Comparison of ENCODE assay signal across 10 cellular contexts in genomic region chr2:26946841-26947784, GRCh38. TPM values are rescaled to one million over a fixed set of nuclear protein-coding genes. Genes with fewer than 3 reads are reported as not detected.
DNase-seq lines count a peak whose midpoint lies in the region; ATAC-seq and TF ChIP-seq lines count a peak whose summit lies in the region.
"Had no signal": no experiment of that assay in that cellular context is flagged by ENCODE, and none has a peak within 500 bp of the region (broad histone marks: within the 10 kb centered on the region; RNA-seq: fewer than 3 reads in every experiment).

No MANE protein-coding gene starts in this region.

- H3K4me3 ChIP-seq in SK-N-SH (ENCODE audit: low read depth in 2 of 2, low read length in 1 of 2) = no peak overlapping the region
- no peak overlapping the region for H3K4me3 ChIP-seq in transverse colon
- H3K4me3 ChIP-seq in ovary = no peak overlapping the region

- peaks cover 0 to 13% of the 10 kb centered on the region in 2 experiments; a peak in 1 of 4 replicates for H3K4me1 ChIP-seq in SK-N-SH (ENCODE audit: control insufficient read depth in 1 of 2, insufficient read depth in 2 of 2, low read depth in 1 of 2, low read length in 1 of 2)
- peaks cover 0 to 8% (median 0%) of the 10 kb centered on the region in 4 donors for H3K4me1 ChIP-seq in transverse colon
- no peaks in the 10 kb centered on the region; the same call in 1 of the 2 replicates for H3K4me1 ChIP-seq in H9 (ENCODE audit: insufficient read depth, low read length)
- no peaks in the 10 kb centered on the region for H3K4me1 ChIP-seq in ovary (ENCODE audit: insufficient read depth)

- no peaks in the 10 kb centered on the region for H4K20me1 ChIP-seq in SK-N-SH (ENCODE audit: insufficient read depth)
- peaks cover 2% of the 10 kb centered on the region for H4K20me1 ChIP-seq in H9 (ENCODE audit: control insufficient read depth, insufficient read depth, insufficient read length)

- TF ChIP-seq CTCF in SK-N-SH (IDR thresholded peaks at IDR 0.05) (no peak), transverse colon (IDR thresholded peaks at IDR 0.05) (no peak), H9 (conservative IDR thresholded peaks at IDR 0.05) (no peak), ovary (IDR thresholded peaks at IDR 0.05) (no peak)

- peak; percentile 64 to 76 for ATAC-seq in left cardiac atrium

- H3K9me3 ChIP-seq in SK-N-SH (no peaks in the 10 kb centered on the region), transverse colon (no peaks in the 10 kb centered on the region), H9 (ENCODE audit: control insufficient read depth, low read depth, low read length) (no peaks in the 10 kb centered on the region), ovary (no peaks in the 10 kb centered on the region)
- H3K9me3 ChIP-seq: neutrophil had no signal

- H3F3A ChIP-seq in SK-N-SH (replicated peaks; ENCODE audit: insufficient read depth) = no peaks in the 10 kb centered on the region

- WGBS in SK-N-SH (ENCODE audit: low lambda C conversion rate) = 72% methylated on average over 34 of the region's 34 CpGs
- WGBS in transverse colon (ENCODE audit: low coverage in 1 of 2), 2 donors = 52% methylated on average over 34 of the region's 34 CpGs; no CpG with 5 or more reads in 1 of the 2 donors
- WGBS in H9 (ENCODE audit: extremely low coverage, insufficient read length, low lambda C conversion rate) = no CpG with 5 or more reads among the region's 34 CpGs
- WGBS in ovary, 3 donors = 62 to 71% (median 64%) methylated on average over 34 of the region's 34 CpGs

- H2BK5ac ChIP-seq in H9 (ENCODE audit: insufficient read length, low read length) = no peak overlapping the region

- no peak overlapping the region for H3T11ph ChIP-seq in H9 (ENCODE audit: low read length)

- H3K9me2 ChIP-seq in SK-N-SH = no peaks in the 10 kb centered on the region

- no peak overlapping the region for H2BK20ac ChIP-seq in H9 (ENCODE audit: low read depth, low read length, poor library complexity, severe bottlenecking)

- H3K9ac ChIP-seq in SK-N-SH = no peak overlapping the region
- no peak overlapping the region for H3K9ac ChIP-seq in H9 (ENCODE audit: extremely low read depth, insufficient read length, low read length)

- POLR2A ChIA-PET in SK-N-SH (lab: Yijun Ruan, JAX) = no interaction called here

- DNase-seq in NCI-H2081 (lab: John Stamatoyannopoulos, UW) (peak; percentile 11 to 37), NCI-H2081 treated with DMSO at 0.1 percent for 48 hours (lab: John Stamatoyannopoulos, UW) (no peak), SK-N-SH (peak; percentile 80), left cardiac atrium (no peak), transverse colon (peak; percentile 54), H9 (no peak), ovary (no peak)
- no peak for DNase-seq in T-helper 2 cell treated with Interferon-gamma antibody and Interleukin-4, amounts not matched to agents 5 μg/mL and 100 μg/mL, for 36 hours (ENCODE audit: low spot score)

- TF ChIP-seq EP300 in SK-N-SH (IDR thresholded peaks at IDR 0.05; ENCODE audit: borderline replicate concordance in 1 of 2, low read depth in 1 of 2, low read length in 1 of 2) (peak in 1 of 2 experiments; percentile 21; a peak in 2 of 4 replicates), transverse colon (IDR thresholded peaks at IDR 0.05; ENCODE audit: low read depth) (no peak), ovary (IDR thresholded peaks at IDR 0.05) (no peak)

- no peak overlapping the region for H2AFZ ChIP-seq in SK-N-SH (ENCODE audit: low read depth)
- H2AFZ ChIP-seq in H9 (ENCODE audit: low read length) = no peak overlapping the region

- no peak overlapping the region for H3K18ac ChIP-seq in H9 (ENCODE audit: insufficient read length, low read depth, low read length)

- peaks cover 0 to 14% (median 3%) of the 10 kb centered on the region in 3 experiments; a peak in 5 of 7 replicates for H3K36me3 Mint-ChIP-seq in H9 (ENCODE audit: insufficient read depth in 1 of 3, low read depth in 3 of 3)
- H3K36me3 Mint-ChIP-seq in T-helper 2 cell treated with Interferon-gamma antibody and Interleukin-4, amounts not matched to agents 5 μg/mL and 100 μg/mL, for 36 hours (ENCODE audit: low read depth) = no peaks in the 10 kb centered on the region
- H3K36me3 Mint-ChIP-seq: activated naive CD8-positive, alpha-beta T cell had no signal

- no peak overlapping the region for H3K56ac ChIP-seq in H9 (ENCODE audit: insufficient read length, low read depth, low read length)

- H3K9me3 Mint-ChIP-seq in H9 = no peaks in the 10 kb centered on the region
- H3K9me3 Mint-ChIP-seq in T-helper 2 cell treated with Interferon-gamma antibody and Interleukin-4, amounts not matched to agents 5 μg/mL and 100 μg/mL, for 36 hours = no peaks in the 10 kb centered on the region

- no peak overlapping the region for H4K5ac ChIP-seq in H9 (ENCODE audit: insufficient read length, low read depth, low read length)

- no peak overlapping the region for H3K4ac ChIP-seq in H9 (ENCODE audit: low read depth, low read length)

- no peak for TF ChIP-seq RAD21 in SK-N-SH (IDR thresholded peaks at IDR 0.05; ENCODE audit: low read length)

- H3K27me3 ChIP-seq in SK-N-SH (ENCODE audit: insufficient read depth) (peaks cover 37% of the 10 kb centered on the region; the same call in 1 of the 2 replicates), transverse colon (peaks cover 28% of the 10 kb centered on the region), H9 (ENCODE audit: insufficient read depth, low read length) (no peaks in the 10 kb centered on the region; the same call in 1 of the 2 replicates), ovary (no peaks in the 10 kb centered on the region)

- peaks cover 6% of the 10 kb centered on the region for H3K23me2 ChIP-seq in H9 (ENCODE audit: insufficient read length, low read depth, low read length, poor library complexity, severe bottlenecking)

- H4K91ac ChIP-seq in H9 (ENCODE audit: insufficient read length, low read depth, low read length) = no peak overlapping the region

- no peak overlapping the region; a peak in 1 of 4 replicates for H3K27ac ChIP-seq in SK-N-SH (ENCODE audit: low read depth in 2 of 2, low read length in 1 of 2)
- no peak overlapping the region for H3K27ac ChIP-seq in transverse colon
- no peak overlapping the region for H3K27ac ChIP-seq in H9 (ENCODE audit: insufficient read length, low read depth, low read length)
- no peak overlapping the region for H3K27ac ChIP-seq in ovary
- H3K27ac ChIP-seq: neutrophil had no signal

- no peak overlapping the region for H2BK12ac ChIP-seq in H9 (ENCODE audit: insufficient read length, low read depth, low read length)

- no peak overlapping the region for H2BK120ac ChIP-seq in H9 (ENCODE audit: low read depth, low read length, poor library complexity, severe bottlenecking)

- CTCF ChIA-PET in SK-N-SH (lab: Yijun Ruan, JAX) = interaction anchor here (0.5 to 15.8 kb wide), 6 partner anchors 10 to 101 kb away, joined by 3 to 242 read pairs (median 6); no protein-coding TSS in a partner anchor

- no peaks in the 10 kb centered on the region for H3K36me3 ChIP-seq in SK-N-SH (replicated peaks in 1 of 2; ENCODE audit: control insufficient read depth in 1 of 2, insufficient read depth in 2 of 2, low read length in 1 of 2)
- H3K36me3 ChIP-seq in transverse colon = no peaks in the 10 kb centered on the region
- no peaks in the 10 kb centered on the region for H3K36me3 ChIP-seq in ovary
- H3K36me3 ChIP-seq: neutrophil had no signal

- H2AK5ac ChIP-seq in H9 (ENCODE audit: insufficient read length, low read length) = no peak overlapping the region

- in situ Hi-C loops in transverse colon (cut with MboI; ENCODE audit: low pct_ligation_motif_present in 1 of 4, low pct_unique_long_range_greater_than_20kb in 1 of 4, low sequenced_read_pairs in 3 of 4) = loop anchor here in 2 of 4 donors (10.0 kb wide), 1 partner anchor 102 kb away; the partner anchor contains the start of gene DPYSL5 (in 2 of the 2)

- H3K4me1 Mint-ChIP-seq in H9 = peaks cover 14 to 26% of the 10 kb centered on the region in 2 experiments
- H3K4me1 Mint-ChIP-seq in T-helper 2 cell treated with Interferon-gamma antibody and Interleukin-4, amounts not matched to agents 5 μg/mL and 100 μg/mL, for 36 hours (ENCODE audit: low read depth) = peaks cover 2% of the 10 kb centered on the region

- H3K27me3 Mint-ChIP-seq in H9 (ENCODE audit: low read depth) = peaks cover 38% of the 10 kb centered on the region
- H3K27me3 Mint-ChIP-seq in T-helper 2 cell treated with Interferon-gamma antibody and Interleukin-4, amounts not matched to agents 5 μg/mL and 100 μg/mL, for 36 hours (ENCODE audit: low read depth) = peaks cover 5% of the 10 kb centered on the region

- H3K79me2 ChIP-seq in SK-N-SH (ENCODE audit: insufficient read depth) (no peaks in the 10 kb centered on the region), H9 (ENCODE audit: insufficient read depth, low read length) (no peaks in the 10 kb centered on the region)

- intact Hi-C loops in left cardiac atrium (cut with DNase I) = no loop called here
- intact Hi-C loops in transverse colon (cut with DNase I; ENCODE audit: low total_unique reads) = no loop called here
- intact Hi-C loops in ovary (cut with DNase I) = no loop called here

- TF ChIP-seq POLR2A in transverse colon (IDR thresholded peaks at IDR 0.05) (no peak), ovary (IDR thresholded peaks at IDR 0.05) (no peak)

- no peak overlapping the region for H4K8ac ChIP-seq in H9 (replicated peaks; ENCODE audit: insufficient read length, low read depth, low read length)

- no peaks in the 10 kb centered on the region for H3K79me1 ChIP-seq in H9 (ENCODE audit: insufficient read depth, low read depth, low read length, poor library complexity, severe bottlenecking)

- no peak overlapping the region; the same call in 1 of the 2 replicates for H3K14ac ChIP-seq in H9 (ENCODE audit: insufficient read depth, low read length)

- no peak overlapping the region for H2BK15ac ChIP-seq in H9 (ENCODE audit: low read depth, low read length)

- H3K4me3 Mint-ChIP-seq in H9 = no peak overlapping the region
- H3K4me3 Mint-ChIP-seq in T-helper 2 cell treated with Interferon-gamma antibody and Interleukin-4, amounts not matched to agents 5 μg/mL and 100 μg/mL, for 36 hours = no peak overlapping the region
- H3K4me3 Mint-ChIP-seq: activated naive CD8-positive, alpha-beta T cell had no signal

- H3K23ac ChIP-seq in H9 (ENCODE audit: insufficient read length, low read depth, low read length) = no peak overlapping the region

- H3K4me2 ChIP-seq in SK-N-SH = peak overlapping the region; percentile 43; the same call in 1 of the 2 replicates
- no peak overlapping the region for H3K4me2 ChIP-seq in H9 (ENCODE audit: insufficient read depth, insufficient read length, low read length)

- no peak overlapping the region for H3K27ac Mint-ChIP-seq in H9
- H3K27ac Mint-ChIP-seq in T-helper 2 cell treated with Interferon-gamma antibody and Interleukin-4, amounts not matched to agents 5 μg/mL and 100 μg/mL, for 36 hours = no peak overlapping the region
- H3K27ac Mint-ChIP-seq: activated naive CD8-positive, alpha-beta T cell had no signal

RNA-seq across cellular contexts. Expression of gene MAPRE3, which starts 23.3 kb away (rescaled TPM):
- 20.2 and 24.4 TPM in 2 replicates for polyA plus RNA-seq in SK-N-SH (2012; rRNA removed)
- 15.9 and 20.5 TPM in 2 replicates for polyA plus RNA-seq in SK-N-SH (2012; cell fraction: cytosol; rRNA removed)
- 67.4 and 80.9 TPM in 2 replicates for polyA plus RNA-seq in SK-N-SH (2012; cell fraction: nucleus; rRNA removed)
- total RNA-seq in left cardiac atrium = 10 to 100 TPM; 35.3 to 43.1 TPM
- 10 to 100 TPM; 16.8 to 64.7 (median 32.9) TPM for total RNA-seq in transverse colon
- 1.9 and 2.0 TPM in 2 replicates for total RNA-seq in H9 (2021)
- 10 to 100 TPM; 23.8 to 51.8 (median 34.0) TPM for total RNA-seq in ovary
- polyA plus RNA-seq in ovary = 10 to 100 TPM; 34.3 to 45.4 TPM

Comparison
In these comparisons a context has a peak if more than half of its experiments do, and no peak if none do; other contexts are left out.
1. DNase-seq: peak in NCI-H2081 (2 of 2), SK-N-SH (single experiment) and transverse colon (single experiment); none in NCI-H2081 treated with DMSO at 0.1 percent for 48 hours (single experiment), left cardiac atrium (single experiment), H9 (single experiment), ovary (0 of 5) and T-helper 2 cell treated with Interferon-gamma antibody and Interleukin-4, amounts not matched to agents 5 μg/mL and 100 μg/mL, for 36 hours (single experiment).